ENCODE assay signal across 14 cellular contexts in genomic region chr10:356452-356851, GRCh38.
"Had no signal": no experiment of that assay in that cellular context is flagged by ENCODE, and none has a peak within 500 bp of the region (broad histone marks: within the 10 kb centered on the region; RNA-seq: fewer than 3 reads in every experiment).

No MANE protein-coding gene starts in this region.

- H3K27ac Mint-ChIP-seq: activated CD4-positive, alpha-beta T cell treated with anti-CD3 and anti-CD28 coated beads, Interleukin-2, amount 10 ng/mL, durations not matched to agents 7 days and 5 days; activated naive CD4-positive, alpha-beta T cell treated with anti-CD3 and anti-CD28 coated beads, Interleukin-2, amount 50 U/mL, for 24 hours; activated T-helper 2 cell treated with anti-CD3 and anti-CD28 coated beads, Interferon-gamma antibody, Interleukin-2, Interleukin-4, amounts not matched to agents 10 μg/mL and 5 μg/mL and 100 μg/mL, durations not matched to agents 14 hours and 24 hours and 36 hours had no signal

- H3K27ac ChIP-seq: gastrocnemius medialis, left ventricle myocardium inferior, parathyroid adenoma, skin epidermis, tibial artery had no signal

- H3K9me3 Mint-ChIP-seq: activated CD4-positive, alpha-beta T cell treated with anti-CD3 and anti-CD28 coated beads, Interleukin-2, amount 10 ng/mL, durations not matched to agents 7 days and 5 days; activated naive CD4-positive, alpha-beta T cell treated with anti-CD3 and anti-CD28 coated beads, Interleukin-2, amount 50 U/mL, for 24 hours; activated T-helper 2 cell treated with anti-CD3 and anti-CD28 coated beads, Interferon-gamma antibody, Interleukin-2, Interleukin-4, amounts not matched to agents 10 μg/mL and 5 μg/mL and 100 μg/mL, durations not matched to agents 14 hours and 24 hours and 36 hours had no signal

- H3K27me3 Mint-ChIP-seq: activated CD4-positive, alpha-beta T cell treated with anti-CD3 and anti-CD28 coated beads, Interleukin-2, amount 10 ng/mL, durations not matched to agents 7 days and 5 days; activated naive CD4-positive, alpha-beta T cell treated with anti-CD3 and anti-CD28 coated beads, Interleukin-2, amount 50 U/mL, for 24 hours had no signal

- ATAC-seq: gastrocnemius medialis had no signal

- DNase-seq: activated CD4-positive, alpha-beta T cell treated with anti-CD3 and anti-CD28 coated beads, Interleukin-2, amount 10 ng/mL, durations not matched to agents 7 days and 5 days; activated CD4-positive, CD25-positive, alpha-beta regulatory T cell; activated CD8-positive, alpha-beta memory T cell treated with anti-CD3 and anti-CD28 coated beads for 24 hours; activated T-cell treated with anti-CD3 and anti-CD28 coated beads for 4 hours; effector memory CD4-positive, alpha-beta T cell; gastrocnemius medialis; kidney; left ventricle myocardium inferior; mesendoderm had no signal

- H3K4me3 Mint-ChIP-seq: activated CD4-positive, alpha-beta T cell treated with anti-CD3 and anti-CD28 coated beads, Interleukin-2, amount 10 ng/mL, durations not matched to agents 7 days and 5 days; activated naive CD4-positive, alpha-beta T cell treated with anti-CD3 and anti-CD28 coated beads, Interleukin-2, amount 50 U/mL, for 24 hours had no signal
